ENCODE assay signal across 18 cellular contexts in the genomic region with DNA sequence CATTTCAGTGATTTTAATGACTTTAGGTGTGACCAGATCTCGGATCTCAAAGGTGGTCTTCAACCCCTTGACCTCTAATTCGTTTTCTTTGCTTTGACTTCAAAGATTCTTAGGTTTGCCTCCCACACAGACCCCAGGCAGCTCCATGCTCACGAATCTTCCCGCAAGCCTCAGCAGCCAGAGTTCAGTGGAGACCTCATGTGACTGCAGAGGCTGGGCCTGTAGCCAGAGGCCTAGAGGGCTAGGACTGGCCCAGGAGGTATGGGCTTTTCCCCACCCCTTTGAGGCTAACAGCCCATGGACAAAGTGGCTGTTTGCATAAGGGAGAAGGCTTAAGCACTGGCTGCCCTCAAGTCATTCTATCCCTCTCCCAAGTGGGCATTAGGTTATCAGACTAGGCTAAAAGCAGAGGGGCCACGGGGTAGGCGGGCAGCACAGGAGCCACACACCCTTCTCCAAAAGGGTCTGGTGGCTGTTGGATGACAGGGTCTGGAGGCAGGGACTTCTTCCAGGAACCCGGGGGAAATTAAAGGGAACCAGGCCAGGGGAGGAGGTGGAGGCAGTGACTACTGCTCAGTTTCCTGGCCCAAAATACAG. TPM values are rescaled to one million over a fixed set of nuclear protein-coding genes. Genes with fewer than 3 reads are reported as not detected.
DNase-seq lines count a peak whose midpoint lies in the region; ATAC-seq, FAIRE-seq and TF ChIP-seq lines count a peak whose summit lies in the region.
"Had no signal": no experiment of that assay in that cellular context is flagged by ENCODE, and none has a peak within 500 bp of the region (broad histone marks: within the 10 kb centered on the region; RNA-seq: fewer than 3 reads in every experiment).

No MANE protein-coding gene starts in this region.

- H3K36me3 ChIP-seq in IMR-90 (ENCODE audit: control insufficient read depth, insufficient read depth, low read length): peaks cover 35% of the 10 kb centered on the region
- peaks cover 21% of the 10 kb centered on the region for H3K36me3 ChIP-seq in astrocyte (ENCODE audit: insufficient read depth, low read length)
- H3K36me3 ChIP-seq in BE2C: peaks cover 47% of the 10 kb centered on the region

- no peak overlapping the region for H2BK20ac ChIP-seq in IMR-90 (ENCODE audit: low read depth, low read length)

- H3K9ac ChIP-seq in IMR-90 (ENCODE audit: low read depth, low read length) (no peak overlapping the region), astrocyte (ENCODE audit: low read length) (no peak overlapping the region)

- no peak for ATAC-seq in IMR-90 (ENCODE audit: low read depth)
- ATAC-seq: esophagus mucosa; stimulated activated memory B cell treated with anti-CD40 and anti-IgM and Interleukin-4, amounts not matched to agents 10 μg/mL and 1 μg/mL and 100 μg/mL, for 72 hours had no signal

- H3K27me3 Mint-ChIP-seq in astrocyte (ENCODE audit: low read depth, unreplicated experiment): no peaks in the 10 kb centered on the region
- H3K27me3 Mint-ChIP-seq: stimulated activated memory B cell treated with anti-CD40 and anti-IgM and Interleukin-4, amounts not matched to agents 10 μg/mL and 1 μg/mL and 100 μg/mL, for 72 hours had no signal

- H3K4ac ChIP-seq in IMR-90 (ENCODE audit: low read depth, low read length): no peak overlapping the region

- no peak overlapping the region for H2BK120ac ChIP-seq in IMR-90 (ENCODE audit: low read depth, low read length)

- H3K18ac ChIP-seq in IMR-90 (ENCODE audit: low read depth, low read length): no peak overlapping the region

- peaks cover 11% of the 10 kb centered on the region for H3K79me2 ChIP-seq in astrocyte (ENCODE audit: insufficient read depth, low read length)

- no peak overlapping the region for H2AK5ac ChIP-seq in IMR-90 (ENCODE audit: low read depth, low read length)

- H4K91ac ChIP-seq in IMR-90 (ENCODE audit: insufficient read depth, low read depth, low read length): no peak overlapping the region

- H4K20me1 ChIP-seq in IMR-90 (ENCODE audit: insufficient read depth, low read length): no peaks in the 10 kb centered on the region
- H4K20me1 ChIP-seq in astrocyte (ENCODE audit: insufficient read depth, low read length): peaks cover 27% of the 10 kb centered on the region

- peaks cover 5% of the 10 kb centered on the region; the same call in 1 of the 2 replicates for H3K9me1 ChIP-seq in IMR-90 (ENCODE audit: insufficient read depth, low read length)

- peaks cover 8% of the 10 kb centered on the region for H3K4me1 ChIP-seq in IMR-90 (ENCODE audit: control insufficient read depth, insufficient read depth, low read length)
- peaks cover 12% of the 10 kb centered on the region for H3K4me1 ChIP-seq in astrocyte (ENCODE audit: insufficient read depth, low read length)
- no peaks in the 10 kb centered on the region for H3K4me1 ChIP-seq in BE2C

- no peaks in the 10 kb centered on the region for H3K9me3 Mint-ChIP-seq in astrocyte (ENCODE audit: unreplicated experiment)
- H3K9me3 Mint-ChIP-seq: stimulated activated memory B cell treated with anti-CD40 and anti-IgM and Interleukin-4, amounts not matched to agents 10 μg/mL and 1 μg/mL and 100 μg/mL, for 72 hours had no signal

- H2BK5ac ChIP-seq in IMR-90 (ENCODE audit: low read depth, low read length, poor library complexity, severe bottlenecking): no peak overlapping the region

- no peaks in the 10 kb centered on the region for H3K27me3 ChIP-seq in IMR-90 (ENCODE audit: control insufficient read depth, insufficient read depth, low read length)
- H3K27me3 ChIP-seq in astrocyte (ENCODE audit: insufficient read depth, low read length): no peaks in the 10 kb centered on the region
- H3K27me3 ChIP-seq in BE2C: no peaks in the 10 kb centered on the region

- H3K36me3 Mint-ChIP-seq in astrocyte (ENCODE audit: low read depth, unreplicated experiment): peaks cover 17% of the 10 kb centered on the region

- in situ Hi-C loops in IMR-90 (cut with MboI; ENCODE audit: low sequenced_read_pairs): no loop called here

- H4K5ac ChIP-seq in IMR-90 (ENCODE audit: low read depth, low read length): no peak overlapping the region

- no peak overlapping the region for H4K8ac ChIP-seq in IMR-90 (ENCODE audit: low read depth in 2 of 2, low read length in 2 of 2)

- H3K27ac ChIP-seq in IMR-90 (ENCODE audit: insufficient read depth, low read length): no peak overlapping the region
- H3K27ac ChIP-seq in astrocyte (ENCODE audit: low read depth, low read length): no peak overlapping the region
- H3K27ac ChIP-seq: prostate gland had no signal

- FAIRE-seq in astrocyte (lab: Jason Lieb, UNC): no peak
- no peak for FAIRE-seq in H54 (lab: Jason Lieb, UNC)

- H3K56ac ChIP-seq in IMR-90 (ENCODE audit: extremely low read depth, insufficient read depth, low read length): no peak overlapping the region

- peaks cover 8 to 36% of the 10 kb centered on the region in 2 experiments; a peak in 3 of 4 replicates for H3K79me1 ChIP-seq in IMR-90 (ENCODE audit: low read depth in 1 of 2, low read length in 2 of 2)

- TF ChIP-seq POLR2A in IMR-90 (IDR thresholded peaks at IDR 0.05; ENCODE audit: low read depth, low read length): no peak
- TF ChIP-seq POLR2A in H54 (IDR thresholded peaks at IDR 0.05; ENCODE audit: low read depth, low read length): no peak

- H3K4me3 Mint-ChIP-seq in astrocyte (ENCODE audit: unreplicated experiment): peak overlapping the region; percentile 45
- H3K4me3 Mint-ChIP-seq: stimulated activated memory B cell treated with anti-CD40 and anti-IgM and Interleukin-4, amounts not matched to agents 10 μg/mL and 1 μg/mL and 100 μg/mL, for 72 hours had no signal

- H2AFZ ChIP-seq in IMR-90 (replicated peaks; ENCODE audit: low read length, poor library complexity) (no peak overlapping the region), astrocyte (ENCODE audit: low read depth, low read length) (no peak overlapping the region)

- TF ChIP-seq CTCF in IMR-90 (conservative IDR thresholded peaks at IDR 0.05; ENCODE audit: low read depth, low read length): no peak
- TF ChIP-seq CTCF in astrocyte (IDR thresholded peaks at IDR 0.05; ENCODE audit: insufficient read depth, low read depth, low read length): no peak
- TF ChIP-seq CTCF in BE2C (IDR thresholded peaks at IDR 0.05; ENCODE audit: low read depth, low read length): no peak

- H3K4me3 ChIP-seq in IMR-90 (ENCODE audit: insufficient read depth, low read depth, low read length) (no peak overlapping the region), astrocyte (ENCODE audit: insufficient read depth, low read depth, low read length) (no peak overlapping the region), BE2C (ENCODE audit: low read depth, low read length) (no peak overlapping the region)
- H3K4me3 ChIP-seq: prostate gland had no signal

- peaks cover 8% of the 10 kb centered on the region for H3K4me1 Mint-ChIP-seq in astrocyte (ENCODE audit: low read depth, unreplicated experiment)

- peak overlapping the region; percentile 37 for H2AK9ac ChIP-seq in IMR-90 (replicated peaks; ENCODE audit: low read depth, low read length, poor library complexity)

- H3K4me2 ChIP-seq in IMR-90 (ENCODE audit: low read depth, low read length) (no peak overlapping the region), astrocyte (ENCODE audit: low read length) (no peak overlapping the region)

- H3K9me3 ChIP-seq in IMR-90 (ENCODE audit: control insufficient read depth, insufficient read depth, low read length) (no peaks in the 10 kb centered on the region), astrocyte (ENCODE audit: insufficient read depth, low read depth, low read length) (no peaks in the 10 kb centered on the region), BE2C (no peaks in the 10 kb centered on the region)
- H3K9me3 ChIP-seq: prostate gland had no signal

- no CpG with 5 or more reads among the region's 7 CpGs for WGBS in IMR-90 (ENCODE audit: extremely low coverage in 2 of 2, insufficient read length in 1 of 2), 2 experiments

- no TSS peak for BruUV-seq in IMR-90 (replicated peaks; lab: Mats Ljungman, UMichigan)

- POLR2A ChIA-PET in IMR-90 (lab: Charles Lee; ENCODE audit: unreplicated experiment): no interaction called here

- CTCF ChIA-PET in IMR-90 (lab: Yijun Ruan, JAX): no interaction called here

- H3K14ac ChIP-seq in IMR-90 (replicated peaks; ENCODE audit: low read depth, low read length): no peak overlapping the region

- no peak overlapping the region for H2BK15ac ChIP-seq in IMR-90 (ENCODE audit: low read depth, low read length)

- DNase-seq in AG08396 (ENCODE audit: low spot score) (peak; percentile 31), IMR-90 (peak; percentile 63), astrocyte (ENCODE audit: low read depth) (no peak), left kidney (ENCODE audit: low read depth, low spot score) (peak; percentile 88), LoVo (ENCODE audit: low spot score) (no peak), H54 (ENCODE audit: insufficient read length, low spot score) (no peak), BE2C (no peak)
- no peak for DNase-seq in stimulated activated CD8-positive, alpha-beta memory T cell treated with anti-CD3 and anti-CD28 coated beads, Interleukin-4, amount 100 ng/mL, for 48 hours
- DNase-seq: activated T-cell treated with anti-CD3 and anti-CD28 coated beads, Interleukin-2, amount 50 U/mL, for 1 hour; AML-193; central memory CD4-positive, alpha-beta T cell; NCI-H1105; NCI-H524; stimulated activated CD4-positive, alpha-beta T cell treated with anti-CD3 and anti-CD28 coated beads, Interleukin-1b, Interleukin-23, amount 100 ng/mL, for 48 hours had no signal

- TF ChIP-seq RAD21 in IMR-90 (IDR thresholded peaks at IDR 0.05; ENCODE audit: low read length): no peak

- dilution Hi-C loops in IMR-90 (cut with HindIII; ENCODE audit: low sequenced_read_pairs, unreplicated experiment): no loop called here

- H3K23ac ChIP-seq in IMR-90 (ENCODE audit: low read depth, low read length): no peak overlapping the region

- intact Hi-C loops in IMR-90 (cut with micrococcal nuclease): no loop called here

- peak overlapping the region; percentile 80 for H3K27ac Mint-ChIP-seq in astrocyte (ENCODE audit: unreplicated experiment)
- H3K27ac Mint-ChIP-seq: stimulated activated memory B cell treated with anti-CD40 and anti-IgM and Interleukin-4, amounts not matched to agents 10 μg/mL and 1 μg/mL and 100 μg/mL, for 72 hours had no signal

RNA-seq across cellular contexts. Expression of gene HIRIP3, which starts 2.9 kb away (rescaled TPM):
- total RNA-seq in IMR-90 (2012; rRNA removed): 5.0 and 5.8 TPM in 2 replicates
- polyA plus RNA-seq in IMR-90 (2012; rRNA removed): 10.5 and 13.7 TPM in 2 replicates
- 10.9 and 18.2 TPM in 2 replicates for polyA plus RNA-seq in IMR-90 (2012; cell fraction: cytosol; rRNA removed)
- polyA plus RNA-seq in IMR-90 (2012; cell fraction: nucleus; rRNA removed; ENCODE audit: low replicate concordance): 4.6 and 5.7 TPM in 2 replicates
- total RNA-seq in astrocyte: 4.3 and 5.0 TPM in 2 replicates
- 58.7 TPM for polyA plus RNA-seq in BE2C (2012; ENCODE audit: insufficient read depth, insufficient read length, low read depth)

RNA-seq across cellular contexts. Expression of gene INO80E, which starts 3.6 kb away (rescaled TPM):
- total RNA-seq in IMR-90 (2012; rRNA removed) (42.1 and 42.8 TPM in 2 replicates), astrocyte (58.5 and 64.8 TPM in 2 replicates)
- 40.9 and 46.5 TPM in 2 replicates for polyA plus RNA-seq in IMR-90 (2012; rRNA removed)
- polyA plus RNA-seq in IMR-90 (2012; cell fraction: cytosol; rRNA removed): 45.5 and 51.0 TPM in 2 replicates
- polyA plus RNA-seq in IMR-90 (2012; cell fraction: nucleus; rRNA removed; ENCODE audit: low replicate concordance): 91.7 and 205 TPM in 2 replicates
- polyA plus RNA-seq in BE2C (2012; ENCODE audit: insufficient read depth, insufficient read length, low read depth): 302 TPM

RNA-seq across cellular contexts. Expression of gene DOC2A, which starts 18.4 kb away (rescaled TPM):
- total RNA-seq in IMR-90 (2012; rRNA removed) (under 0.01 TPM in 1 of 2 replicates, not detected in the other), astrocyte (0.50 and 0.89 TPM in 2 replicates)
- 0.48 and 0.50 TPM in 2 replicates for polyA plus RNA-seq in IMR-90 (2012; rRNA removed)
- 0.37 and 0.68 TPM in 2 replicates for polyA plus RNA-seq in IMR-90 (2012; cell fraction: cytosol; rRNA removed)
- 6.0 and 7.2 TPM in 2 replicates for polyA plus RNA-seq in IMR-90 (2012; cell fraction: nucleus; rRNA removed; ENCODE audit: low replicate concordance)
- 22.3 TPM for polyA plus RNA-seq in BE2C (2012; ENCODE audit: insufficient read depth, insufficient read length, low read depth)

RNA-seq across cellular contexts. Expression of gene TAOK2, which starts 18.8 kb away (rescaled TPM):
- total RNA-seq in IMR-90 (2012; rRNA removed) (31.7 and 32.8 TPM in 2 replicates), astrocyte (55.2 and 55.9 TPM in 2 replicates)
- 23.0 and 26.4 TPM in 2 replicates for polyA plus RNA-seq in IMR-90 (2012; rRNA removed)
- polyA plus RNA-seq in IMR-90 (2012; cell fraction: cytosol; rRNA removed): 19.4 and 23.3 TPM in 2 replicates
- polyA plus RNA-seq in IMR-90 (2012; cell fraction: nucleus; rRNA removed; ENCODE audit: low replicate concordance): 59.5 and 117 TPM in 2 replicates
- 57.8 TPM for polyA plus RNA-seq in BE2C (2012; ENCODE audit: insufficient read depth, insufficient read length, low read depth)

RNA-seq across cellular contexts. Expression of gene C16orf92, which starts 30.5 kb away (rescaled TPM):
- total RNA-seq in IMR-90 (2012; rRNA removed): not detected in 2 replicates
- polyA plus RNA-seq in IMR-90 (2012; rRNA removed): not detected in 2 replicates
- not detected in 2 replicates for polyA plus RNA-seq in IMR-90 (2012; cell fraction: cytosol; rRNA removed)
- polyA plus RNA-seq in IMR-90 (2012; cell fraction: nucleus; rRNA removed; ENCODE audit: low replicate concordance): not detected in 2 replicates
- total RNA-seq in astrocyte: not detected in 2 replicates
- 4.3 TPM for polyA plus RNA-seq in BE2C (2012; ENCODE audit: insufficient read depth, insufficient read length, low read depth)
- total RNA-seq: esophagus mucosa, H7, prostate gland had no signal

Comparison
In these comparisons a context has a peak if more than half of its experiments do, and no peak if none do; other contexts are left out.
1. DNase-seq: peak in AG08396 (single experiment), IMR-90 (single experiment) and left kidney (single experiment); none in astrocyte (single experiment), LoVo (single experiment), H54 (single experiment), BE2C (single experiment) and stimulated activated CD8-positive, alpha-beta memory T cell treated with anti-CD3 and anti-CD28 coated beads, Interleukin-4, amount 100 ng/mL, for 48 hours (single experiment).